In genomic region chr6:166335378-166336366, GRCh38 we compare ENCODE assay signal across 15 cellular contexts.
DNase-seq lines count a peak whose midpoint lies in the region; ATAC-seq and TF ChIP-seq lines count a peak whose summit lies in the region.
"Had no signal": no experiment of that assay in that cellular context is flagged by ENCODE, and none has a peak within 500 bp of the region (broad histone marks: within the 10 kb centered on the region; RNA-seq: fewer than 3 reads in every experiment).

No MANE protein-coding gene starts in this region.

- DNase-seq in stimulated activated naive CD8-positive, alpha-beta T cell treated with anti-CD3 and anti-CD28 coated beads, Interleukin-15, amount 100 ng/mL, for 72 hours = no peak
- DNase-seq in stimulated activated naive B cell treated with anti-CD40 and anti-IgM and Interleukin-4, amounts not matched to agents 10 μg/mL and 1 μg/mL and 100 μg/mL, for 72 hours = no peak
- DNase-seq in T-helper 1 cell = no peak
- DNase-seq in effector memory CD8-positive, alpha-beta T cell = no peak
- no peak for DNase-seq in NCI-H526 treated with DMSO at 0.1 percent for 48 hours (lab: John Stamatoyannopoulos, UW)
- DNase-seq: body of pancreas, EL, left cardiac atrium, NCI-H1694 treated with DMSO at 0.1 percent for 48 hours, NCI-H82 had no signal

- no peaks in the 10 kb centered on the region for H3K9me3 ChIP-seq in HEK293 (ENCODE audit: control insufficient read depth, insufficient read depth, low read depth, low read length)
- H3K9me3 ChIP-seq: body of pancreas, SJSA1 had no signal

- peaks cover 7% of the 10 kb centered on the region; the same call in 1 of the 2 replicates for H3K4me1 ChIP-seq in HEK293 (ENCODE audit: control insufficient read depth, insufficient read depth, low read length)
- H3K4me1 ChIP-seq: SJSA1 had no signal

- H3K36me3 Mint-ChIP-seq in stimulated activated naive CD8-positive, alpha-beta T cell treated with anti-CD3 and anti-CD28 coated beads, Interleukin-15, Interleukin-2, amounts not matched to agents 100 ng/mL and 50 ng/mL, for 24 hours (ENCODE audit: low read depth) = peaks cover 18% of the 10 kb centered on the region
- peaks cover 38 to 47% of the 10 kb centered on the region in 2 donors for H3K36me3 Mint-ChIP-seq in stimulated activated naive B cell treated with anti-CD40 and anti-IgM and Interleukin-4, amounts not matched to agents 10 μg/mL and 1 μg/mL and 100 μg/mL, for 72 hours
- H3K36me3 Mint-ChIP-seq in effector memory CD8-positive, alpha-beta T cell (ENCODE audit: insufficient read depth) = peaks cover 12% of the 10 kb centered on the region

- POLR2A ChIA-PET in HEK293 (lab: Yijun Ruan, JAX) = no interaction called here

- H3K36me3 ChIP-seq in HEK293 (ENCODE audit: control insufficient read depth in 2 of 2, insufficient read depth in 1 of 2, low read length in 2 of 2) = peaks cover 5 to 66% of the 10 kb centered on the region in 2 experiments; a peak in 2 of 3 replicates

- H3K27me3 Mint-ChIP-seq in stimulated activated naive CD8-positive, alpha-beta T cell treated with anti-CD3 and anti-CD28 coated beads, Interleukin-15, Interleukin-2, amounts not matched to agents 100 ng/mL and 50 ng/mL, for 24 hours = no peaks in the 10 kb centered on the region
- H3K27me3 Mint-ChIP-seq in stimulated activated naive CD8-positive, alpha-beta T cell treated with anti-CD3 and anti-CD28 coated beads, Interleukin-15, amount 100 ng/mL, for 72 hours = no peaks in the 10 kb centered on the region
- H3K27me3 Mint-ChIP-seq in stimulated activated naive B cell treated with anti-CD40 and anti-IgM and Interleukin-4, amounts not matched to agents 10 μg/mL and 1 μg/mL and 100 μg/mL, for 72 hours = no peaks in the 10 kb centered on the region
- no peaks in the 10 kb centered on the region for H3K27me3 Mint-ChIP-seq in effector memory CD8-positive, alpha-beta T cell

- ATAC-seq in stimulated activated naive CD8-positive, alpha-beta T cell treated with anti-CD3 and anti-CD28 coated beads, Interleukin-15, amount 100 ng/mL, for 72 hours = no peak
- peak; percentile 49 for ATAC-seq in HG03442 (IDR thresholded peaks at IDR 0.05; ENCODE audit: unreplicated experiment)
- ATAC-seq in stimulated activated naive B cell treated with anti-CD40 and anti-IgM and Interleukin-4, amounts not matched to agents 10 μg/mL and 1 μg/mL and 100 μg/mL, for 72 hours (replicated peaks) = peak; percentile 77 to 79
- no peak for ATAC-seq in effector memory CD8-positive, alpha-beta T cell (replicated peaks)
- ATAC-seq: body of pancreas, WTC11 had no signal

- no peak overlapping the region for H3K4me3 ChIP-seq in HEK293 (ENCODE audit: low read depth, low read length)
- H3K4me3 ChIP-seq: body of pancreas, SJSA1 had no signal

- peak overlapping the region; percentile 33 for H3K27ac Mint-ChIP-seq in stimulated activated naive CD8-positive, alpha-beta T cell treated with anti-CD3 and anti-CD28 coated beads, Interleukin-15, Interleukin-2, amounts not matched to agents 100 ng/mL and 50 ng/mL, for 24 hours
- H3K27ac Mint-ChIP-seq in stimulated activated naive CD8-positive, alpha-beta T cell treated with anti-CD3 and anti-CD28 coated beads, Interleukin-15, amount 100 ng/mL, for 72 hours = no peak overlapping the region
- H3K27ac Mint-ChIP-seq in stimulated activated naive B cell treated with anti-CD40 and anti-IgM and Interleukin-4, amounts not matched to agents 10 μg/mL and 1 μg/mL and 100 μg/mL, for 72 hours = peak overlapping the region; percentile 82
- H3K27ac Mint-ChIP-seq in effector memory CD8-positive, alpha-beta T cell = peak overlapping the region in 1 of 2 donors; percentile 82

- TF ChIP-seq CTCF in HEK293 (tag by site-specific recombination; IDR thresholded peaks at IDR 0.05) = no peak

- H3K4me1 Mint-ChIP-seq in stimulated activated naive CD8-positive, alpha-beta T cell treated with anti-CD3 and anti-CD28 coated beads, Interleukin-15, Interleukin-2, amounts not matched to agents 100 ng/mL and 50 ng/mL, for 24 hours (ENCODE audit: low read depth) = no peaks in the 10 kb centered on the region
- H3K4me1 Mint-ChIP-seq in stimulated activated naive CD8-positive, alpha-beta T cell treated with anti-CD3 and anti-CD28 coated beads, Interleukin-15, amount 100 ng/mL, for 72 hours = peaks cover 41% of the 10 kb centered on the region
- peaks cover 46 to 53% of the 10 kb centered on the region in 2 donors for H3K4me1 Mint-ChIP-seq in stimulated activated naive B cell treated with anti-CD40 and anti-IgM and Interleukin-4, amounts not matched to agents 10 μg/mL and 1 μg/mL and 100 μg/mL, for 72 hours
- H3K4me1 Mint-ChIP-seq in effector memory CD8-positive, alpha-beta T cell (ENCODE audit: low read depth in 2 of 2) = peaks cover 42 to 48% of the 10 kb centered on the region in 2 donors

- CTCF ChIA-PET in HEK293 (lab: Yijun Ruan, JAX) = interaction anchor here (1.3 kb wide), 1 partner anchor 22 kb away, joined by 3 read pairs; no protein-coding TSS in a partner anchor

- no peak overlapping the region for H3K27ac ChIP-seq in HEK293 (ENCODE audit: extremely low read depth, low read depth, low read length)
- H3K27ac ChIP-seq: body of pancreas, SJSA1 had no signal

- H3K4me3 Mint-ChIP-seq in stimulated activated naive CD8-positive, alpha-beta T cell treated with anti-CD3 and anti-CD28 coated beads, Interleukin-15, Interleukin-2, amounts not matched to agents 100 ng/mL and 50 ng/mL, for 24 hours = no peak overlapping the region
- H3K4me3 Mint-ChIP-seq in stimulated activated naive CD8-positive, alpha-beta T cell treated with anti-CD3 and anti-CD28 coated beads, Interleukin-15, amount 100 ng/mL, for 72 hours = no peak overlapping the region
- H3K4me3 Mint-ChIP-seq in stimulated activated naive B cell treated with anti-CD40 and anti-IgM and Interleukin-4, amounts not matched to agents 10 μg/mL and 1 μg/mL and 100 μg/mL, for 72 hours = no peak overlapping the region
- H3K4me3 Mint-ChIP-seq in effector memory CD8-positive, alpha-beta T cell = no peak overlapping the region
- H3K4me3 Mint-ChIP-seq: WTC11 had no signal

- H3K9me3 Mint-ChIP-seq in stimulated activated naive CD8-positive, alpha-beta T cell treated with anti-CD3 and anti-CD28 coated beads, Interleukin-15, Interleukin-2, amounts not matched to agents 100 ng/mL and 50 ng/mL, for 24 hours = no peaks in the 10 kb centered on the region
- H3K9me3 Mint-ChIP-seq in stimulated activated naive CD8-positive, alpha-beta T cell treated with anti-CD3 and anti-CD28 coated beads, Interleukin-15, amount 100 ng/mL, for 72 hours = no peaks in the 10 kb centered on the region
- peaks cover 6% of the 10 kb centered on the region in 2 donors for H3K9me3 Mint-ChIP-seq in stimulated activated naive B cell treated with anti-CD40 and anti-IgM and Interleukin-4, amounts not matched to agents 10 μg/mL and 1 μg/mL and 100 μg/mL, for 72 hours
- no peaks in the 10 kb centered on the region for H3K9me3 Mint-ChIP-seq in effector memory CD8-positive, alpha-beta T cell
- H3K9me3 Mint-ChIP-seq: WTC11 had no signal

TF ChIP-seq in HEK293, 187 proteins besides CTCF, POLR2A, EP300 and RAD21:
- no peak for TF ChIP-seq PRDM1 (tag by site-specific recombination; IDR thresholded peaks at IDR 0.05)
- no peak for TF ChIP-seq ZNF558 (tag by site-specific recombination; IDR thresholded peaks at IDR 0.05)
- TF ChIP-seq ZNF555 (tag by site-specific recombination; conservative IDR thresholded peaks at IDR 0.05) = no peak
- TF ChIP-seq ZNF561 (tag by site-specific recombination; IDR thresholded peaks at IDR 0.05; ENCODE audit: borderline replicate concordance) = no peak
- TF ChIP-seq SCRT2 (tag by site-specific recombination; IDR thresholded peaks at IDR 0.05) = 0 out of 2 replicates have a peak, but pooled peaks have one; percentile 22

Comparison
In these comparisons a context has a peak if more than half of its experiments do, and no peak if none do; other contexts are left out.
1. H3K27ac Mint-ChIP-seq: peak in stimulated activated naive CD8-positive, alpha-beta T cell treated with anti-CD3 and anti-CD28 coated beads, Interleukin-15, Interleukin-2, amounts not matched to agents 100 ng/mL and 50 ng/mL, for 24 hours (single experiment) and stimulated activated naive B cell treated with anti-CD40 and anti-IgM and Interleukin-4, amounts not matched to agents 10 μg/mL and 1 μg/mL and 100 μg/mL, for 72 hours (single experiment); none in stimulated activated naive CD8-positive, alpha-beta T cell treated with anti-CD3 and anti-CD28 coated beads, Interleukin-15, amount 100 ng/mL, for 72 hours (0 of 2).
2. ATAC-seq: peak in HG03442 (single experiment) and stimulated activated naive B cell treated with anti-CD40 and anti-IgM and Interleukin-4, amounts not matched to agents 10 μg/mL and 1 μg/mL and 100 μg/mL, for 72 hours (2 of 2); none in stimulated activated naive CD8-positive, alpha-beta T cell treated with anti-CD3 and anti-CD28 coated beads, Interleukin-15, amount 100 ng/mL, for 72 hours (single experiment) and effector memory CD8-positive, alpha-beta T cell (single experiment).